ENCODE assay signal across 17 cellular contexts in the genomic region with DNA sequence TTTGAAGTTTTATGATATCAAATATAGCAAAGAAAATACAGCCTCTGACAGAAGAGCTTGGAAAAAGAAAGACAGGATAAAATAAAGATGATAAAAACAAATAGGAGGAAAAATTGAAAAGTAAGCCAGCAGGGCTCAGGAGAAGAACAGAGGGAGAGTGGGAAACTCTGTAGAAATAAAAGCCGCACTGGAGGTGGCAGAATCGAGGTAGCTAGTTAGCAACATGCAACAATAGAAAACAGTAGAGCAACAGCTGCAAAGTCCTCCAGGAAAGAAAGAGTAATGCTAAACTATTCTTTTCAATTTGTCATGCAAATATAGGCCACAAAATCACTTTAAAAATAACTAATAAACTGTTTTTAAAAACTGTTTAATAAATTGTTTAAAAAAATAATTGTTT. TPM values are rescaled to one million over a fixed set of nuclear protein-coding genes. Genes with fewer than 3 reads are reported as not detected.
DNase-seq lines count a peak whose midpoint lies in the region; ATAC-seq lines count a peak whose summit lies in the region.
"Had no signal": no experiment of that assay in that cellular context is flagged by ENCODE, and none has a peak within 500 bp of the region (broad histone marks: within the 10 kb centered on the region; RNA-seq: fewer than 3 reads in every experiment).

No MANE protein-coding gene starts in this region.

- H3K27me3 ChIP-seq in iPS-20b (ENCODE audit: insufficient read depth, low read length), result no peaks in the 10 kb centered on the region
- H3K27me3 ChIP-seq: MG63, upper lobe of left lung had no signal

- POLR2A ChIA-PET in T-cell (lab: Charles Lee), result interaction anchor here (0.5 to 1.6 kb wide), 5 partner anchors 10 to 1062 kb away, joined by 3 to 4 read pairs (median 4); a partner anchor contains a TSS

- H3K4me3 Mint-ChIP-seq in activated T-cell treated with anti-CD3 and anti-CD28 coated beads, Interleukin-2, amount 50 U/mL, for 72 hours, result peak overlapping the region in 1 of 2 donors; percentile 45
- no peak overlapping the region for H3K4me3 Mint-ChIP-seq in T-cell
- H3K4me3 Mint-ChIP-seq: dendritic cell treated with granulocyte-macrophage colony-stimulating factor and Interleukin-4, amounts not matched to agents 40 ng/mL and 50 ng/mL, for 4 days had no signal

- intact Hi-C loops in sciatic nerve (cut with DNase I), result no loop called here

- CTCF ChIA-PET in T-cell (lab: Charles Lee), result interaction anchor here (0.5 to 0.6 kb wide), 3 partner anchors 22 to 1049 kb away, joined by 3 to 4 read pairs (median 3); no protein-coding TSS in a partner anchor

- DNase-seq in activated T-cell treated with anti-CD3 and anti-CD28 coated beads, Interleukin-2, amount 50 U/mL, for 72 hours, result no peak
- no peak for DNase-seq in activated T-cell treated with anti-CD3 and anti-CD28 coated beads, Interleukin-2, amount 50 U/mL, for 48 hours
- DNase-seq in T-cell (no peak), substantia nigra (lab: John Stamatoyannopoulos, UW) (no peak), GM03348 (ENCODE audit: low spot score) (no peak), sciatic nerve (ENCODE audit: low spot score) (no peak)
- DNase-seq: GF-D8, lower lobe of right lung, MG63, NCI-H1417 treated with DMSO at 0.1 percent for 48 hours, NCI-H446 treated with DMSO at 0.1 percent for 48 hours, upper lobe of left lung had no signal

- H3K36me3 ChIP-seq in iPS-20b (ENCODE audit: insufficient read depth, low read depth, low read length), result peaks cover 9% of the 10 kb centered on the region

- no peaks in the 10 kb centered on the region for H3K9me3 Mint-ChIP-seq in activated T-cell treated with anti-CD3 and anti-CD28 coated beads, Interleukin-2, amount 50 U/mL, for 72 hours
- no peaks in the 10 kb centered on the region for H3K9me3 Mint-ChIP-seq in T-cell
- H3K9me3 Mint-ChIP-seq: dendritic cell treated with granulocyte-macrophage colony-stimulating factor and Interleukin-4, amounts not matched to agents 40 ng/mL and 50 ng/mL, for 4 days had no signal

- H3K4me3 ChIP-seq in iPS-20b (ENCODE audit: low read length), result peak overlapping the region; percentile 31; the same call in 1 of the 2 replicates
- H3K4me3 ChIP-seq: A549, lower lobe of right lung, MG63, upper lobe of left lung had no signal

- peaks cover 17% of the 10 kb centered on the region; the same call in 1 of the 2 replicates for H3K4me1 ChIP-seq in iPS-20b (ENCODE audit: insufficient read depth, low read length)
- H3K4me1 ChIP-seq: A549, lower lobe of right lung, upper lobe of left lung had no signal

- H3K27ac Mint-ChIP-seq in activated T-cell treated with anti-CD3 and anti-CD28 coated beads, Interleukin-2, amount 50 U/mL, for 72 hours, result peak overlapping the region; percentile 87
- peak overlapping the region; percentile 79 to 84 for H3K27ac Mint-ChIP-seq in T-cell

- no peaks in the 10 kb centered on the region for H3K9me3 ChIP-seq in iPS-20b (ENCODE audit: insufficient read depth, low read depth, low read length)
- H3K9me3 ChIP-seq: A549, lower lobe of right lung, MG63, upper lobe of left lung had no signal

- H3K9ac ChIP-seq in iPS-20b (ENCODE audit: low read depth, low read length), result peak overlapping the region; percentile 43; the same call in 1 of the 2 replicates

- H3K27ac ChIP-seq in iPS-20b (ENCODE audit: low read length) (peak overlapping the region; percentile 13), substantia nigra (ENCODE audit: low read depth, low read length, poor library complexity, severe bottlenecking) (peak overlapping the region; percentile 69)
- H3K27ac ChIP-seq: A549, lower lobe of right lung, upper lobe of left lung had no signal

- H3K36me3 Mint-ChIP-seq in activated T-cell treated with anti-CD3 and anti-CD28 coated beads, Interleukin-2, amount 50 U/mL, for 72 hours (ENCODE audit: insufficient read depth in 2 of 2), result peaks cover 10 to 29% of the 10 kb centered on the region in 2 donors
- H3K36me3 Mint-ChIP-seq in T-cell, result peaks cover 29% of the 10 kb centered on the region

- no peaks in the 10 kb centered on the region for H3K27me3 Mint-ChIP-seq in activated T-cell treated with anti-CD3 and anti-CD28 coated beads, Interleukin-2, amount 50 U/mL, for 72 hours (ENCODE audit: low read depth)
- H3K27me3 Mint-ChIP-seq in T-cell, result no peaks in the 10 kb centered on the region
- H3K27me3 Mint-ChIP-seq: dendritic cell treated with granulocyte-macrophage colony-stimulating factor and Interleukin-4, amounts not matched to agents 40 ng/mL and 50 ng/mL, for 4 days had no signal

- ATAC-seq in activated T-cell treated with anti-CD3 and anti-CD28 coated beads, Interleukin-2, amount 50 U/mL, for 72 hours (replicated peaks in 1 of 2), result no peak
- ATAC-seq in T-cell (replicated peaks in 1 of 4), result no peak
- ATAC-seq in GM19023 (IDR thresholded peaks at IDR 0.05; ENCODE audit: unreplicated experiment), result no peak
- ATAC-seq in sciatic nerve, result no peak
- ATAC-seq: A549, lower lobe of right lung, SK-N-SH treated with all-trans-retinoic acid at 6 μM for 48 hours had no signal

- peaks cover 77% of the 10 kb centered on the region for H3K4me1 Mint-ChIP-seq in activated T-cell treated with anti-CD3 and anti-CD28 coated beads, Interleukin-2, amount 50 U/mL, for 72 hours (ENCODE audit: low read depth)
- peaks cover 66 to 77% (median 68%) of the 10 kb centered on the region in 3 donors for H3K4me1 Mint-ChIP-seq in T-cell

RNA-seq across cellular contexts. Expression of a gene that starts 28.8 kb away (rescaled TPM):
- 100 to 1,000 TPM; 175 to 193 TPM for total RNA-seq in activated T-cell treated with anti-CD3 and anti-CD28 coated beads, Interleukin-2, amount 50 U/mL, for 72 hours
- 100 to 1,000 TPM in 1 of 5 donors, 10 to 100 TPM in 4; 51.4 to 112 (median 69.7) TPM for total RNA-seq in T-cell
- 83.0 TPM for total RNA-seq in sciatic nerve
